1 cellular context compared by ENCODE assay signal in the genomic region with DNA sequence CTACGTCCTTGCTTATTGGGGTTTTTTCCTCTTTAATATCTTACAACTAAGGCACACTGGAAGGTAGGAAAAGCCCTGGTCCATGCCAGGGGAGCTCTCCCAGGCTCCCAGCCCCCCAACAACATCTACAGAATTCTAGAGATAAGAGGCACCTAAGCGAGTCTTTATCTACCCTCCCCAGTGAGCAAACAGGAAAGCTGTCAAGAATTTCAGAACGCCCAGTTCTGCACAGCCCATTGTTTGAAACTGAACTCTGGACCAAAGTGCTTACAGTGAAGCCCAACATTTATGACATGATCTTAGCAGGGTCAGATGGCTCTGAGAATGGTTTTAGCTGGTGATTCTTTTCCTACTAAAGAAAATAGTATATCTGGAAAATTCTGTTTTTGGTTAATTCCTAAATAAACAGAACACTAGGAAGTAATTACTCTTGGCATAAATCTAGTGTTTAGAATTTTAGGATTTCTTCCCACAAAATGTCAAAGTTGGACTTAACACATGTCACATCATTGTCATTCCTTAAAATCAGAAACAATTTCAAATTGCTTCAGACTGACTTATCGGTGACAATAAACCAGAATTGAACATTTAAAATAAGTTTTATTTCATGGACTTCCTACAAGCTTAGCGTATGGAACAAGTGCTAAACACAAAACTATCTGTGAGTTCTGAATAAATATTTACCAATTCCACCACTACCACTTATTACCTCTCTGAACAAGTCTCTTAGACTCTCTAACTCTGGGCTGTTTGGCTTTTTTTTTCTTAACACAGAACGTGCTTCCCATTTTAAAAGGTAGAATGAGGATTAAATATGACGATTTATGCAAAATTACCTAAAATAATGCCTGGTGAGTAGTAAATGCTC.
TF ChIP-seq lines count a peak whose summit lies in the region.

No MANE protein-coding gene starts in this region.

TF ChIP-seq in HepG2, 621 proteins besides CTCF, POLR2A, EP300 and RAD21 (continued from another document and continues in another):
- TF ChIP-seq, protein P1, sequence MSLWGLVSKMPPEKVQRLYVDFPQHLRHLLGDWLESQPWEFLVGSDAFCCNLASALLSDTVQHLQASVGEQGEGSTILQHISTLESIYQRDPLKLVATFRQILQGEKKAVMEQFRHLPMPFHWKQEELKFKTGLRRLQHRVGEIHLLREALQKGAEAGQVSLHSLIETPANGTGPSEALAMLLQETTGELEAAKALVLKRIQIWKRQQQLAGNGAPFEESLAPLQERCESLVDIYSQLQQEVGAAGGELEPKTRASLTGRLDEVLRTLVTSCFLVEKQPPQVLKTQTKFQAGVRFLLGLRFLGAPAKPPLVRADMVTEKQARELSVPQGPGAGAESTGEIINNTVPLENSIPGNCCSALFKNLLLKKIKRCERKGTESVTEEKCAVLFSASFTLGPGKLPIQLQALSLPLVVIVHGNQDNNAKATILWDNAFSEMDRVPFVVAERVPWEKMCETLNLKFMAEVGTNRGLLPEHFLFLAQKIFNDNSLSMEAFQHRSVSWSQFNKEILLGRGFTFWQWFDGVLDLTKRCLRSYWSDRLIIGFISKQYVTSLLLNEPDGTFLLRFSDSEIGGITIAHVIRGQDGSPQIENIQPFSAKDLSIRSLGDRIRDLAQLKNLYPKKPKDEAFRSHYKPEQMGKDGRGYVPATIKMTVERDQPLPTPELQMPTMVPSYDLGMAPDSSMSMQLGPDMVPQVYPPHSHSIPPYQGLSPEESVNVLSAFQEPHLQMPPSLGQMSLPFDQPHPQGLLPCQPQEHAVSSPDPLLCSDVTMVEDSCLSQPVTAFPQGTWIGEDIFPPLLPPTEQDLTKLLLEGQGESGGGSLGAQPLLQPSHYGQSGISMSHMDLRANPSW (CRISPR knock-in tag; IDR thresholded peaks at IDR 0.05; ENCODE audit: borderline replicate concordance): no peak
- TF ChIP-seq, protein P2, sequence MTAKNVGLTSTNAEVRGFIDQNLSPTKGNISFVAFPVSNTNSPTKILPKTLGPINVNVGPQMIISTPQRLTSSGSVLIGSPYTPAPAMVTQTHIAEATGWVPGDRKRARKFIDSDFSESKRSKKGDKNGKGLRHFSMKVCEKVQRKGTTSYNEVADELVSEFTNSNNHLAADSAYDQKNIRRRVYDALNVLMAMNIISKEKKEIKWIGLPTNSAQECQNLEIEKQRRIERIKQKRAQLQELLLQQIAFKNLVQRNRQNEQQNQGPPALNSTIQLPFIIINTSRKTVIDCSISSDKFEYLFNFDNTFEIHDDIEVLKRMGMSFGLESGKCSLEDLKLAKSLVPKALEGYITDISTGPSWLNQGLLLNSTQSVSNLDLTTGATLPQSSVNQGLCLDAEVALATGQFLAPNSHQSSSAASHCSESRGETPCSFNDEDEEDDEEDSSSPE (CRISPR knock-in tag; IDR thresholded peaks at IDR 0.05): no peak
- TF ChIP-seq ZBTB8A (CRISPR knock-in tag; IDR thresholded peaks at IDR 0.05; ENCODE audit: borderline replicate concordance, low read depth) (no peak), CEBPB (IDR thresholded peaks at IDR 0.05; ENCODE audit: borderline replicate concordance, low read depth, low read length) (no peak), TBX3 (IDR thresholded peaks at IDR 0.05; ENCODE audit: borderline replicate concordance) (peak; percentile 83; the same call in 1 of the 2 replicates), FOXA3 (CRISPR knock-in tag; IDR thresholded peaks at IDR 0.05) (peak; percentile 90), ATAD3A (CRISPR knock-in tag; IDR thresholded peaks at IDR 0.05) (no peak), MIER3 (CRISPR knock-in tag; IDR thresholded peaks at IDR 0.05; ENCODE audit: borderline replicate concordance) (peak; percentile 82; the same call in 1 of the 2 replicates), SNRNP70 (IDR thresholded peaks at IDR 0.05; ENCODE audit: low read depth, low read length) (no peak), FOSL2 (CRISPR knock-in tag; IDR thresholded peaks at IDR 0.05) (peak; percentile 72), ISX (CRISPR knock-in tag; conservative IDR thresholded peaks at IDR 0.05) (no peak), PPARG (CRISPR knock-in tag; conservative IDR thresholded peaks at IDR 0.05) (peak; percentile 74), MTA1 (CRISPR knock-in tag; IDR thresholded peaks at IDR 0.05; ENCODE audit: borderline replicate concordance) (no peak; the same call in 1 of the 2 replicates), BRD4 (CRISPR knock-in tag; IDR thresholded peaks at IDR 0.05) (peak; percentile 57; the same call in 1 of the 2 replicates), MTA3 (CRISPR knock-in tag; IDR thresholded peaks at IDR 0.05) (no peak), ZBTB21 (CRISPR knock-in tag; IDR thresholded peaks at IDR 0.05) (0 out of 2 replicates have a peak, but pooled peaks have one; percentile 26), RFXAP (CRISPR knock-in tag; IDR thresholded peaks at IDR 0.05; ENCODE audit: borderline replicate concordance) (0 out of 2 replicates have a peak, but pooled peaks have one; percentile 42), MAF1 (CRISPR knock-in tag; IDR thresholded peaks at IDR 0.05; ENCODE audit: borderline replicate concordance) (no peak), ZNF709 (CRISPR knock-in tag; IDR thresholded peaks at IDR 0.05) (0 out of 2 replicates have a peak, but pooled peaks have one; percentile 35), SPEN (CRISPR knock-in tag; IDR thresholded peaks at IDR 0.05; ENCODE audit: low read depth) (peak; percentile 50; the same call in 1 of the 2 replicates), ZSCAN22 (CRISPR knock-in tag; IDR thresholded peaks at IDR 0.05) (peak; percentile 50; the same call in 1 of the 2 replicates), SSRP1 (CRISPR knock-in tag; IDR thresholded peaks at IDR 0.05) (no peak), RELA (CRISPR knock-in tag; IDR thresholded peaks at IDR 0.05) (no peak), MEIS1 (CRISPR knock-in tag; IDR thresholded peaks at IDR 0.05; ENCODE audit: borderline replicate concordance) (peak; percentile 95; the same call in 1 of the 2 replicates), SCMH1 (CRISPR knock-in tag; IDR thresholded peaks at IDR 0.05; ENCODE audit: borderline replicate concordance) (no peak), ZFX (CRISPR knock-in tag; IDR thresholded peaks at IDR 0.05; ENCODE audit: low read depth) (0 out of 2 replicates have a peak, but pooled peaks have one; percentile 43), FOXK1 (CRISPR knock-in tag; IDR thresholded peaks at IDR 0.05; ENCODE audit: borderline replicate concordance, low read depth) (no peak; the same call in 1 of the 2 replicates), HNF4G (IDR thresholded peaks at IDR 0.05; ENCODE audit: borderline replicate concordance, low read depth, low read length) (peak; percentile 95), HNF4G (CRISPR knock-in tag; IDR thresholded peaks at IDR 0.05; ENCODE audit: borderline replicate concordance, low read depth) (peak; percentile 90; the same call in 1 of the 2 replicates), NFKBIZ (CRISPR knock-in tag; IDR thresholded peaks at IDR 0.05) (0 out of 2 replicates have a peak, but pooled peaks have one; percentile 76), NR2F6 (IDR thresholded peaks at IDR 0.05) (peak; percentile 55), NR2F6 (CRISPR knock-in tag; IDR thresholded peaks at IDR 0.05) (peak; percentile 88), ZEB1 (IDR thresholded peaks at IDR 0.05; ENCODE audit: insufficient replicate concordance, low read depth) (peak; percentile 63), RCOR2 (CRISPR knock-in tag; IDR thresholded peaks at IDR 0.05) (peak; percentile 93)
- TF ChIP-seq, protein P3, sequence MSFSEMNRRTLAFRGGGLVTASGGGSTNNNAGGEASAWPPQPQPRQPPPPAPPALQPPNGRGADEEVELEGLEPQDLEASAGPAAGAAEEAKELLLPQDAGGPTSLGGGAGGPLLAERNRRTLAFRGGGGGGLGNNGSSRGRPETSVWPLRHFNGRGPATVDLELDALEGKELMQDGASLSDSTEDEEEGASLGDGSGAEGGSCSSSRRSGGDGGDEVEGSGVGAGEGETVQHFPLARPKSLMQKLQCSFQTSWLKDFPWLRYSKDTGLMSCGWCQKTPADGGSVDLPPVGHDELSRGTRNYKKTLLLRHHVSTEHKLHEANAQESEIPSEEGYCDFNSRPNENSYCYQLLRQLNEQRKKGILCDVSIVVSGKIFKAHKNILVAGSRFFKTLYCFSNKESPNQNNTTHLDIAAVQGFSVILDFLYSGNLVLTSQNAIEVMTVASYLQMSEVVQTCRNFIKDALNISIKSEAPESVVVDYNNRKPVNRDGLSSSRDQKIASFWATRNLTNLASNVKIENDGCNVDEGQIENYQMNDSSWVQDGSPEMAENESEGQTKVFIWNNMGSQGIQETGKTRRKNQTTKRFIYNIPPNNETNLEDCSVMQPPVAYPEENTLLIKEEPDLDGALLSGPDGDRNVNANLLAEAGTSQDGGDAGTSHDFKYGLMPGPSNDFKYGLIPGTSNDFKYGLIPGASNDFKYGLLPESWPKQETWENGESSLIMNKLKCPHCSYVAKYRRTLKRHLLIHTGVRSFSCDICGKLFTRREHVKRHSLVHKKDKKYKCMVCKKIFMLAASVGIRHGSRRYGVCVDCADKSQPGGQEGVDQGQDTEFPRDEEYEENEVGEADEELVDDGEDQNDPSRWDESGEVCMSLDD (CRISPR knock-in tag; IDR thresholded peaks at IDR 0.05; ENCODE audit: borderline replicate concordance): peak; percentile 69; the same call in 1 of the 2 replicates
- TF ChIP-seq, protein P4, sequence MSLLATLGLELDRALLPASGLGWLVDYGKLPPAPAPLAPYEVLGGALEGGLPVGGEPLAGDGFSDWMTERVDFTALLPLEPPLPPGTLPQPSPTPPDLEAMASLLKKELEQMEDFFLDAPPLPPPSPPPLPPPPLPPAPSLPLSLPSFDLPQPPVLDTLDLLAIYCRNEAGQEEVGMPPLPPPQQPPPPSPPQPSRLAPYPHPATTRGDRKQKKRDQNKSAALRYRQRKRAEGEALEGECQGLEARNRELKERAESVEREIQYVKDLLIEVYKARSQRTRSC (CRISPR knock-in tag; IDR thresholded peaks at IDR 0.05; ENCODE audit: low read depth): no peak
- TF ChIP-seq, protein P5, sequence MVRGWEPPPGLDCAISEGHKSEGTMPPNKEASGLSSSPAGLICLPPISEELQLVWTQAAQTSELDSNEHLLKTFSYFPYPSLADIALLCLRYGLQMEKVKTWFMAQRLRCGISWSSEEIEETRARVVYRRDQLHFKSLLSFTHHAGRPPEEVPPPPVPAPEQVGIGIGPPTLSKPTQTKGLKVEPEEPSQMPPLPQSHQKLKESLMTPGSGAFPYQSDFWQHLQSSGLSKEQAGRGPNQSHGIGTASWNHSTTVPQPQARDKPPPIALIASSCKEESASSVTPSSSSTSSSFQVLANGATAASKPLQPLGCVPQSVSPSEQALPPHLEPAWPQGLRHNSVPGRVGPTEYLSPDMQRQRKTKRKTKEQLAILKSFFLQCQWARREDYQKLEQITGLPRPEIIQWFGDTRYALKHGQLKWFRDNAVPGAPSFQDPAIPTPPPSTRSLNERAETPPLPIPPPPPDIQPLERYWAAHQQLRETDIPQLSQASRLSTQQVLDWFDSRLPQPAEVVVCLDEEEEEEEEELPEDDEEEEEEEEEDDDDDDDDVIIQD (CRISPR knock-in tag; IDR thresholded peaks at IDR 0.05; ENCODE audit: low read depth): peak; percentile 62; the same call in 1 of the 2 replicates
- TF ChIP-seq, protein P6, sequence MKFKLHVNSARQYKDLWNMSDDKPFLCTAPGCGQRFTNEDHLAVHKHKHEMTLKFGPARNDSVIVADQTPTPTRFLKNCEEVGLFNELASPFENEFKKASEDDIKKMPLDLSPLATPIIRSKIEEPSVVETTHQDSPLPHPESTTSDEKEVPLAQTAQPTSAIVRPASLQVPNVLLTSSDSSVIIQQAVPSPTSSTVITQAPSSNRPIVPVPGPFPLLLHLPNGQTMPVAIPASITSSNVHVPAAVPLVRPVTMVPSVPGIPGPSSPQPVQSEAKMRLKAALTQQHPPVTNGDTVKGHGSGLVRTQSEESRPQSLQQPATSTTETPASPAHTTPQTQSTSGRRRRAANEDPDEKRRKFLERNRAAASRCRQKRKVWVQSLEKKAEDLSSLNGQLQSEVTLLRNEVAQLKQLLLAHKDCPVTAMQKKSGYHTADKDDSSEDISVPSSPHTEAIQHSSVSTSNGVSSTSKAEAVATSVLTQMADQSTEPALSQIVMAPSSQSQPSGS (CRISPR knock-in tag; IDR thresholded peaks at IDR 0.05): peak; percentile 39; the same call in 1 of the 2 replicates
- TF ChIP-seq, protein P7, sequence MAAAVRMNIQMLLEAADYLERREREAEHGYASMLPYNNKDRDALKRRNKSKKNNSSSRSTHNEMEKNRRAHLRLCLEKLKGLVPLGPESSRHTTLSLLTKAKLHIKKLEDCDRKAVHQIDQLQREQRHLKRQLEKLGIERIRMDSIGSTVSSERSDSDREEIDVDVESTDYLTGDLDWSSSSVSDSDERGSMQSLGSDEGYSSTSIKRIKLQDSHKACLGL (CRISPR knock-in tag; IDR thresholded peaks at IDR 0.05): no peak
- TF ChIP-seq, protein P8, sequence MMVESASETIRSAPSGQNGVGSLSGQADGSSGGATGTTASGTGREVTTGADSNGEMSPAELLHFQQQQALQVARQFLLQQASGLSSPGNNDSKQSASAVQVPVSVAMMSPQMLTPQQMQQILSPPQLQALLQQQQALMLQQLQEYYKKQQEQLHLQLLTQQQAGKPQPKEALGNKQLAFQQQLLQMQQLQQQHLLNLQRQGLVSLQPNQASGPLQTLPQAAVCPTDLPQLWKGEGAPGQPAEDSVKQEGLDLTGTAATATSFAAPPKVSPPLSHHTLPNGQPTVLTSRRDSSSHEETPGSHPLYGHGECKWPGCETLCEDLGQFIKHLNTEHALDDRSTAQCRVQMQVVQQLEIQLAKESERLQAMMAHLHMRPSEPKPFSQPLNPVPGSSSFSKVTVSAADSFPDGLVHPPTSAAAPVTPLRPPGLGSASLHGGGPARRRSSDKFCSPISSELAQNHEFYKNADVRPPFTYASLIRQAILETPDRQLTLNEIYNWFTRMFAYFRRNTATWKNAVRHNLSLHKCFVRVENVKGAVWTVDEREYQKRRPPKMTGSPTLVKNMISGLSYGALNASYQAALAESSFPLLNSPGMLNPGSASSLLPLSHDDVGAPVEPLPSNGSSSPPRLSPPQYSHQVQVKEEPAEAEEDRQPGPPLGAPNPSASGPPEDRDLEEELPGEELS (CRISPR knock-in tag; IDR thresholded peaks at IDR 0.05): peak; percentile 95
- TF ChIP-seq, protein P9, sequence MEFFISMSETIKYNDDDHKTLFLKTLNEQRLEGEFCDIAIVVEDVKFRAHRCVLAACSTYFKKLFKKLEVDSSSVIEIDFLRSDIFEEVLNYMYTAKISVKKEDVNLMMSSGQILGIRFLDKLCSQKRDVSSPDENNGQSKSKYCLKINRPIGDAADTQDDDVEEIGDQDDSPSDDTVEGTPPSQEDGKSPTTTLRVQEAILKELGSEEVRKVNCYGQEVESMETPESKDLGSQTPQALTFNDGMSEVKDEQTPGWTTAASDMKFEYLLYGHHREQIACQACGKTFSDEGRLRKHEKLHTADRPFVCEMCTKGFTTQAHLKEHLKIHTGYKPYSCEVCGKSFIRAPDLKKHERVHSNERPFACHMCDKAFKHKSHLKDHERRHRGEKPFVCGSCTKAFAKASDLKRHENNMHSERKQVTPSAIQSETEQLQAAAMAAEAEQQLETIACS (CRISPR knock-in tag; IDR thresholded peaks at IDR 0.05): no peak
- TF ChIP-seq, protein P10, sequence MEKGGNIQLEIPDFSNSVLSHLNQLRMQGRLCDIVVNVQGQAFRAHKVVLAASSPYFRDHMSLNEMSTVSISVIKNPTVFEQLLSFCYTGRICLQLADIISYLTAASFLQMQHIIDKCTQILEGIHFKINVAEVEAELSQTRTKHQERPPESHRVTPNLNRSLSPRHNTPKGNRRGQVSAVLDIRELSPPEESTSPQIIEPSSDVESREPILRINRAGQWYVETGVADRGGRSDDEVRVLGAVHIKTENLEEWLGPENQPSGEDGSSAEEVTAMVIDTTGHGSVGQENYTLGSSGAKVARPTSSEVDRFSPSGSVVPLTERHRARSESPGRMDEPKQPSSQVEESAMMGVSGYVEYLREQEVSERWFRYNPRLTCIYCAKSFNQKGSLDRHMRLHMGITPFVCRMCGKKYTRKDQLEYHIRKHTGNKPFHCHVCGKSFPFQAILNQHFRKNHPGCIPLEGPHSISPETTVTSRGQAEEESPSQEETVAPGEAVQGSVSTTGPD (CRISPR knock-in tag; IDR thresholded peaks at IDR 0.05): no peak
